Comparison of ENCODE assay signal across 18 cellular contexts in the genomic region with DNA sequence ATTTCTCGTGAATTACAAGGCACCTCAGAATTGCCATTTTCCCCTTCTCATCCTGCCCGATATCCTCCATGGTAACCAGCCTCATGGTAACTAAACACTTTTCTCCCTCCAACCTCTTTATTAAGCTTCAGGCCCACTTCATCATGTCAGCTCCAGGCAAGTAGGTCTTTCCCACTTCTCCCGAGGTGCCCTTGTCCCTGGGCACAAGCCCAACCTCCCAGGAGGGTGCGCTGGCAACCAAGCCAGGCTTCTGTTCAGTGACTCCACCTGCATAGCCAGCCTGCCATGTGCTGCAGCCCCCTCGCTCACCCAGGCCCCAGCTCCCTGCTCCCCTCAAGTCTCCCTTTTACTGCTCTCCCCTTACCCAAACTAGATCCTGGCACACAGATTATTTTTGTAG. TPM values are rescaled to one million over a fixed set of nuclear protein-coding genes. Genes with fewer than 3 reads are reported as not detected.
DNase-seq lines count a peak whose midpoint lies in the region; ATAC-seq and TF ChIP-seq lines count a peak whose summit lies in the region.
"Had no signal": no experiment of that assay in that cellular context is flagged by ENCODE, and none has a peak within 500 bp of the region (broad histone marks: within the 10 kb centered on the region; RNA-seq: fewer than 3 reads in every experiment).

No MANE protein-coding gene starts in this region.

- H3K27ac Mint-ChIP-seq in neural crest cell (ENCODE audit: unreplicated experiment), result peak overlapping the region; percentile 54
- H3K27ac Mint-ChIP-seq: IgD-negative memory B cell had no signal

- H3K9me3 Mint-ChIP-seq in neural crest cell, result no peaks in the 10 kb centered on the region

- TF ChIP-seq EP300 in ovary (IDR thresholded peaks at IDR 0.05), result no peak

- H3K36me3 ChIP-seq in heart left ventricle (peaks cover 0 to 47% (median 9%) of the 10 kb centered on the region in 9 donors), ovary (no peaks in the 10 kb centered on the region)
- H3K36me3 ChIP-seq: BLaER1 treated with 17β-estradiol and CSF1 and Interleukin-3, amounts not matched to agents 10 nM and 100 nM had no signal

- peaks cover 3 to 68% (median 39%) of the 10 kb centered on the region in 12 donors for H3K4me1 ChIP-seq in heart left ventricle
- H3K4me1 ChIP-seq in ovary (ENCODE audit: insufficient read depth), result no peaks in the 10 kb centered on the region

- no peaks in the 10 kb centered on the region for H3K27me3 ChIP-seq in heart left ventricle
- no peaks in the 10 kb centered on the region for H3K27me3 ChIP-seq in ovary
- H3K27me3 ChIP-seq: BLaER1 treated with 17β-estradiol and CSF1 and Interleukin-3, amounts not matched to agents 10 nM and 100 nM had no signal

- H3K9me3 ChIP-seq in heart left ventricle (no peaks in the 10 kb centered on the region), ovary (no peaks in the 10 kb centered on the region)
- H3K9me3 ChIP-seq: BLaER1 treated with 17β-estradiol and CSF1 and Interleukin-3, amounts not matched to agents 10 nM and 100 nM had no signal

- H3K4me3 ChIP-seq in heart left ventricle (no peak overlapping the region), ovary (no peak overlapping the region)
- H3K4me3 ChIP-seq: BLaER1 treated with 17β-estradiol and CSF1 and Interleukin-3, amounts not matched to agents 10 nM and 100 nM had no signal

- peaks cover 5% of the 10 kb centered on the region for H3K4me1 Mint-ChIP-seq in neural crest cell
- H3K4me1 Mint-ChIP-seq: IgD-negative memory B cell had no signal

- ATAC-seq in heart left ventricle, result peak; percentile 66 to 84 (median 78)

- H3K27ac ChIP-seq in heart left ventricle (peak overlapping the region in 11 of 12 donors; percentile 1 to 84 (median 36)), ovary (no peak overlapping the region)
- H3K27ac ChIP-seq: RWPE1 had no signal

- peak; percentile 1 to 22 for DNase-seq in NCI-H2081 (lab: John Stamatoyannopoulos, UW)
- no peak for DNase-seq in NCI-H2081 treated with DMSO at 0.1 percent for 48 hours (lab: John Stamatoyannopoulos, UW)
- DNase-seq in NCI-H446 treated with DMSO at 0.1 percent for 48 hours (lab: John Stamatoyannopoulos, UW), result peak; percentile 19
- peak; percentile 66 to 83 (median 75) for DNase-seq in heart left ventricle
- no peak for DNase-seq in neural crest cell (ENCODE audit: low read depth, low spot score)
- DNase-seq in HEK293T (ENCODE audit: extremely low spot score), result no peak
- no peak for DNase-seq in cortex of kidney (lab: John Stamatoyannopoulos, UW)
- DNase-seq in ovary, result no peak
- DNase-seq: 8988T; DMS 273 treated with DMSO at 0.1 percent for 48 hours; NCI-H146; NCI-H2171; NCI-H524 treated with DMSO at 0.1 percent for 48 hours; NK-92 treated with Interleukin-12 subunit alpha and Interleukin-12 subunit beta, amount 100 ng/mL, for 24 hours; OCI-M1 had no signal

- TF ChIP-seq POLR2A in heart left ventricle (IDR thresholded peaks at IDR 0.05), result no peak
- no peak for TF ChIP-seq POLR2A in ovary (IDR thresholded peaks at IDR 0.05)

- no peaks in the 10 kb centered on the region for H3K27me3 Mint-ChIP-seq in neural crest cell (ENCODE audit: low read depth)

- H3K4me3 Mint-ChIP-seq in neural crest cell, result no peak overlapping the region
- H3K4me3 Mint-ChIP-seq: IgD-negative memory B cell had no signal

- CTCF ChIA-PET in HEK293T (lab: Yijun Ruan, JAX), result interaction anchor here (1.0 kb wide), 1 partner anchor 11 kb away, joined by 3 read pairs; no protein-coding TSS in a partner anchor

- WGBS in heart left ventricle, 4 donors, result 44 to 62% (median 59%) methylated on average over 5 of the region's 5 CpGs
- 84 to 88% (median 86%) methylated on average over 5 of the region's 5 CpGs for WGBS in ovary, 3 donors

- H3K36me3 Mint-ChIP-seq in neural crest cell (ENCODE audit: low read depth), result no peaks in the 10 kb centered on the region
- H3K36me3 Mint-ChIP-seq: IgD-negative memory B cell had no signal

- intact Hi-C loops in heart left ventricle (cut with DNase I) (loop anchor here in 3 of 10 donors (1.0 to 10.0 kb wide), 3 partner anchors 37 to 159 kb away; partner anchors contain the start of gene SH3TC2 (in 1 of the 3)), ovary (cut with DNase I) (no loop called here)

- TF ChIP-seq CTCF in heart left ventricle (IDR thresholded peaks at IDR 0.05) (no peak), neural crest cell (conservative IDR thresholded peaks at IDR 0.05) (no peak), ovary (IDR thresholded peaks at IDR 0.05) (no peak)

- POLR2A ChIA-PET in HEK293T (lab: Yijun Ruan, JAX), result no interaction called here

TF ChIP-seq in HEK293T, 16 proteins besides CTCF, POLR2A, EP300 and RAD21:
- TF ChIP-seq PKNOX1 (IDR thresholded peaks at IDR 0.05), result no peak
- no peak for TF ChIP-seq ELF4 (IDR thresholded peaks at IDR 0.05)
- no peak for TF ChIP-seq L3MBTL2 (conservative IDR thresholded peaks at IDR 0.05)
- TF ChIP-seq NFRKB (IDR thresholded peaks at IDR 0.05), result no peak
- TF ChIP-seq FOXA1 (IDR thresholded peaks at IDR 0.05), result no peak
- TF ChIP-seq ARNT (IDR thresholded peaks at IDR 0.05), result no peak
- TF ChIP-seq FOXK2 (IDR thresholded peaks at IDR 0.05), result no peak
- no peak for TF ChIP-seq HDGF (IDR thresholded peaks at IDR 0.05; ENCODE audit: borderline replicate concordance)
- no peak for TF ChIP-seq FOXM1 (IDR thresholded peaks at IDR 0.05; ENCODE audit: borderline replicate concordance)
- TF ChIP-seq BHLHE40 (IDR thresholded peaks at IDR 0.05; ENCODE audit: borderline replicate concordance), result no peak

RNA-seq across cellular contexts. Expression of gene AFAP1L1, which starts 47.4 kb away (rescaled TPM):
- total RNA-seq in heart left ventricle, result 10 to 100 TPM; 30.4 to 57.7 (median 45.0) TPM
- polyA plus RNA-seq in heart left ventricle, result 10 to 100 TPM; 32.2 to 49.5 TPM
- 11.6 and 13.9 TPM in 2 replicates for total RNA-seq in neural crest cell
- total RNA-seq in ovary, result 10 to 100 TPM in 3 of 7 donors, 1 to 10 TPM in 4; 3.2 to 15.9 (median 8.3) TPM
- polyA plus RNA-seq in ovary, result 10 to 100 TPM in 1 of 2 donors, 1 to 10 TPM in 1; 7.8 to 17.8 TPM
- polyA plus RNA-seq: IgD-negative memory B cell had no signal

Comparison
In these comparisons a context has a peak if more than half of its experiments do, and no peak if none do; other contexts are left out.
1. DNase-seq: peak in NCI-H2081 (2 of 2), NCI-H446 treated with DMSO at 0.1 percent for 48 hours (single experiment) and heart left ventricle (5 of 5); none in NCI-H2081 treated with DMSO at 0.1 percent for 48 hours (single experiment), neural crest cell (single experiment), HEK293T (single experiment), cortex of kidney (single experiment) and ovary (0 of 5).
2. H3K27ac ChIP-seq: peak in heart left ventricle (11 of 12); none in ovary (0 of 2).